Comparison of ENCODE assay signal across 20 cellular contexts in genomic region chr10:96638696-96639095, GRCh38.
"Had no signal": no experiment of that assay in that cellular context is flagged by ENCODE, and none has a peak within 500 bp of the region (broad histone marks: within the 10 kb centered on the region; RNA-seq: fewer than 3 reads in every experiment).

No MANE protein-coding gene starts in this region.

- H3K4me3 Mint-ChIP-seq: naive thymus-derived CD4-positive, alpha-beta T cell; nephron progenitor cell; type B pancreatic cell had no signal

- H3K4me1 ChIP-seq: psoas muscle had no signal

- H2AFZ ChIP-seq: hepatocyte had no signal

- H3K9me3 ChIP-seq: esophagus squamous epithelium, neutrophil, psoas muscle, spleen had no signal

- H3K79me2 ChIP-seq: hepatocyte had no signal

- H3K9me3 Mint-ChIP-seq: type B pancreatic cell had no signal

- H3K27ac ChIP-seq: esophagus squamous epithelium, hepatocyte, neutrophil, psoas muscle had no signal

- H3K36me3 ChIP-seq: esophagus squamous epithelium had no signal

- H3K4me3 ChIP-seq: esophagus squamous epithelium, hepatocyte, psoas muscle, spleen had no signal

- H3K27ac Mint-ChIP-seq: naive thymus-derived CD4-positive, alpha-beta T cell; nephron progenitor cell had no signal

- H3K36me3 Mint-ChIP-seq: naive thymus-derived CD4-positive, alpha-beta T cell; type B pancreatic cell had no signal

- DNase-seq: effector memory CD4-positive, alpha-beta T cell; esophagus squamous epithelium; foreskin fibroblast; head of caudate nucleus; kidney; left colon; left ventricle myocardium superior; naive thymus-derived CD4-positive, alpha-beta T cell; nephron progenitor cell; psoas muscle; retina; spleen; stimulated activated CD4-positive, alpha-beta T cell treated with anti-CD3 and anti-CD28 coated beads, Interleukin-15, amount 100 ng/mL, for 24 hours; stimulated activated CD4-positive, alpha-beta T cell treated with anti-CD3 and anti-CD28 coated beads, Interleukin-1b, Interleukin-23, amount 100 ng/mL, for 48 hours; stimulated activated CD4-positive, alpha-beta T cell treated with anti-CD3 and anti-CD28 coated beads, Interleukin-4, amount 100 ng/mL, for 24 hours; stimulated activated naive CD4-positive, alpha-beta T cell treated with Interleukin-2 at 50 U/mL for 16 hours had no signal

- H3K27me3 Mint-ChIP-seq: type B pancreatic cell had no signal

- H3K27me3 ChIP-seq: esophagus squamous epithelium, hepatocyte, neutrophil, spleen had no signal

- H3K4me2 ChIP-seq: hepatocyte had no signal

- ATAC-seq: left colon; left ventricle myocardium superior; naive thymus-derived CD4-positive, alpha-beta T cell; psoas muscle; sciatic nerve had no signal
